ENCODE assay signal across 1 cellular context in genomic region chr10:88555190-88555894, GRCh38.
TF ChIP-seq lines count a peak whose summit lies in the region.

No MANE protein-coding gene starts in this region.

TF ChIP-seq in GM23338, 12 proteins besides CTCF, POLR2A, EP300 and RAD21 (continued from another document):
- no peak for TF ChIP-seq ZNF462 (CRISPR knock-in tag; IDR thresholded peaks at IDR 0.05)
- no peak for TF ChIP-seq ZNF331 (CRISPR knock-in tag; IDR thresholded peaks at IDR 0.05; ENCODE audit: low read depth)
- no peak for TF ChIP-seq NANOG (IDR thresholded peaks at IDR 0.05; ENCODE audit: borderline replicate concordance)
- no peak for TF ChIP-seq JUNB (IDR thresholded peaks at IDR 0.05; ENCODE audit: unreplicated experiment)
- TF ChIP-seq STAT1 (IDR thresholded peaks at IDR 0.05; ENCODE audit: unreplicated experiment), result no peak
- TF ChIP-seq CREB1 (CRISPR knock-in tag; IDR thresholded peaks at IDR 0.05; ENCODE audit: low read depth), result no peak
- TF ChIP-seq ZNF114 (CRISPR knock-in tag; IDR thresholded peaks at IDR 0.05), result no peak
TF ChIP-seq in GM23338: peak in this region for 0.
